8 cellular contexts compared by ENCODE assay signal in the genomic region with DNA sequence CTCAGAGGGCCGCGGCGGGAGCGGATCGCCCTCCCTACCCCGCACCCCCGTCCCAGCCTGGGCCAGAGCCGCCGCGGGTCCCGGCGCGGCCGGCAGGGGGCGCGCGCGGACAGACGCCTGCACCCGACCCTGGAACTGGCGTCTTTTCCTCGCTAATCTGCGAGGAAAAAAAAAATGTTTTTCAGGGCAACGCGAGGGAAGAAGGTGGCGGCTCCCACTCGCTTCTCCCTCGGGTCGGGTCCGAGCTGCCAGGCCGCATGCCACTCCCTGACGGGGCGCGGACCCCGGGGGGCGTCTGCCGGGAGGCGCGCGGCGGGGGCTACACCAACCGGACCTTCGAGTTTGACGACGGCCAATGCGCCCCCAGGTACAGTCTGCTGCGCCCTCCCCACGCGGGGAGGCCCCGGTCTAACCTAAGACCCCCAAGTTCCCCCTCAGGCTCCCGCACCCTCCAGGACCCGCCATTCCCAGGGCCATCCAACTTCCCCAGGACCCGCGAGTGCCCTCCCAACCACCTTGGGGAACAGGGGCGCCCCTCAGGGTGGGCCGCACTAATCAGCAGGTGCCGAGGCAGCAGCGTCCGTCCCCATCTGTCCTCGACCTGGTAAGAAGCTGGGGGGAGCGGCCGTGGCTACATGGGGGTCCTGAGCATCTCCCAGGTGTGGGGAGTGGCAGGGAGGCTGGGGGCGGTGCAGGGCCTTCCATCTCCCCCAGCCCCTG. TPM values are rescaled to one million over a fixed set of nuclear protein-coding genes. Genes with fewer than 3 reads are reported as not detected.
DNase-seq lines count a peak whose midpoint lies in the region; ATAC-seq and TF ChIP-seq lines count a peak whose summit lies in the region.

Gene KCNT1, plus strand, starts transcription at position 184 of the 720 bp plus-strand sequence. Its CDS starts 74 bp downstream, at position 258.

- TF ChIP-seq CTCF in LNCAP (IDR thresholded peaks at IDR 0.05), result peak; percentile 93
- TF ChIP-seq CTCF in activated B cell treated with CpG ODN at 0.5 μM for 24 hours (IDR thresholded peaks at IDR 0.05), result no peak
- TF ChIP-seq CTCF in liver (IDR thresholded peaks at IDR 0.05; ENCODE audit: low read depth, low read length, missing input control), result peak; percentile 73

- no peaks in the 10 kb centered on the region for H3K9me3 Mint-ChIP-seq in activated B cell treated with CpG ODN at 0.5 μM for 24 hours

- H3K36me3 ChIP-seq in liver (ENCODE audit: control insufficient read depth in 4 of 4, insufficient read depth in 3 of 4, low read depth in 1 of 4, low read length in 3 of 4), result no peaks in the 10 kb centered on the region

- ATAC-seq in activated B cell treated with CpG ODN at 0.5 μM for 24 hours (ENCODE audit: low read depth) (no peak), HG03469 (IDR thresholded peaks at IDR 0.05; ENCODE audit: unreplicated experiment) (no peak)

- WGBS in liver, result 15% methylated on average over 63 of the region's 63 CpGs

- intact Hi-C loops in activated B cell treated with CpG ODN at 0.5 μM for 24 hours (cut with micrococcal nuclease), result loop anchor here (5.0 kb wide), 1 partner anchor 420 kb away; no protein-coding TSS in a partner anchor

- H3K27ac Mint-ChIP-seq in activated B cell treated with CpG ODN at 0.5 μM for 24 hours, result no peak within 1 kb of the TSS

- H3K27me3 ChIP-seq in liver (ENCODE audit: control insufficient read depth in 4 of 4, insufficient read depth in 4 of 4, low read length in 3 of 4), result peaks cover 2 to 6% (median 3%) of the 10 kb centered on the region in 4 donors

- no peak within 1 kb of the TSS for H3K9ac ChIP-seq in liver (ENCODE audit: low read depth in 1 of 2, low read length in 2 of 2)

- H3K9me3 ChIP-seq in liver (ENCODE audit: control insufficient read depth in 4 of 4, low read length in 3 of 4), result no peaks in the 10 kb centered on the region

- peak; percentile 56 for DNase-seq in ELR (ENCODE audit: low read depth)
- DNase-seq in activated B cell treated with CpG ODN at 0.5 μM for 24 hours, result peak; percentile 51
- DNase-seq in cerebellar cortex (ENCODE audit: low spot score), result peak; percentile 37
- DNase-seq in stimulated activated CD8-positive, alpha-beta memory T cell treated with anti-CD3 and anti-CD28 coated beads, Interleukin-15, amount 100 ng/mL, for 1 hour (ENCODE audit: low read depth), result peak; percentile 7
- DNase-seq in cortex of kidney (lab: John Stamatoyannopoulos, UW), result no peak

- no peak for TF ChIP-seq RAD21 in liver (IDR thresholded peaks at IDR 0.05)

- H3K27ac ChIP-seq in liver (ENCODE audit: low read depth in 1 of 2, low read length in 2 of 2), result no peak within 1 kb of the TSS

- H3K4me3 Mint-ChIP-seq in activated B cell treated with CpG ODN at 0.5 μM for 24 hours, result no peak within 1 kb of the TSS

- peaks cover 5% of the 10 kb centered on the region for H3K27me3 Mint-ChIP-seq in activated B cell treated with CpG ODN at 0.5 μM for 24 hours

- POLR2A ChIA-PET in activated B cell treated with CpG ODN at 0.5 μM for 24 hours (lab: Charles Lee), result no interaction called here

- CTCF ChIA-PET in activated B cell treated with CpG ODN at 0.5 μM for 24 hours (lab: Charles Lee), result interaction anchor here (1.5 kb wide), 1 partner anchor 8 kb away, joined by 3 read pairs; no protein-coding TSS in a partner anchor

- H3K36me3 Mint-ChIP-seq in activated B cell treated with CpG ODN at 0.5 μM for 24 hours (ENCODE audit: low read depth), result no peaks in the 10 kb centered on the region

- H3K4me3 ChIP-seq in liver (ENCODE audit: low read depth in 1 of 3, low read length in 3 of 3), result no peak within 1 kb of the TSS

- H3K4me1 ChIP-seq in liver (ENCODE audit: control insufficient read depth in 4 of 4, insufficient read depth in 4 of 4, low read length in 3 of 4), result peaks cover 0 to 7% (median 0%) of the 10 kb centered on the region in 4 donors

- no peaks in the 10 kb centered on the region for H3K4me1 Mint-ChIP-seq in activated B cell treated with CpG ODN at 0.5 μM for 24 hours

TF ChIP-seq in liver, 16 proteins besides CTCF, POLR2A, EP300 and RAD21:
- TF ChIP-seq TAF1 (conservative IDR thresholded peaks at IDR 0.05), result no peak
- TF ChIP-seq EGR1 (IDR thresholded peaks at IDR 0.05; ENCODE audit: low read depth in 2 of 2), result no peak
- no peak for TF ChIP-seq JUND (IDR thresholded peaks at IDR 0.05)
- TF ChIP-seq NR2F2 (IDR thresholded peaks at IDR 0.05), result no peak
- TF ChIP-seq, protein P1, sequence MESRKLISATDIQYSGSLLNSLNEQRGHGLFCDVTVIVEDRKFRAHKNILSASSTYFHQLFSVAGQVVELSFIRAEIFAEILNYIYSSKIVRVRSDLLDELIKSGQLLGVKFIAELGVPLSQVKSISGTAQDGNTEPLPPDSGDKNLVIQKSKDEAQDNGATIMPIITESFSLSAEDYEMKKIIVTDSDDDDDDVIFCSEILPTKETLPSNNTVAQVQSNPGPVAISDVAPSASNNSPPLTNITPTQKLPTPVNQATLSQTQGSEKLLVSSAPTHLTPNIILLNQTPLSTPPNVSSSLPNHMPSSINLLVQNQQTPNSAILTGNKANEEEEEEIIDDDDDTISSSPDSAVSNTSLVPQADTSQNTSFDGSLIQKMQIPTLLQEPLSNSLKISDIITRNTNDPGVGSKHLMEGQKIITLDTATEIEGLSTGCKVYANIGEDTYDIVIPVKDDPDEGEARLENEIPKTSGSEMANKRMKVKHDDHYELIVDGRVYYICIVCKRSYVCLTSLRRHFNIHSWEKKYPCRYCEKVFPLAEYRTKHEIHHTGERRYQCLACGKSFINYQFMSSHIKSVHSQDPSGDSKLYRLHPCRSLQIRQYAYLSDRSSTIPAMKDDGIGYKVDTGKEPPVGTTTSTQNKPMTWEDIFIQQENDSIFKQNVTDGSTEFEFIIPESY (IDR thresholded peaks at IDR 0.05), result no peak
- no peak for TF ChIP-seq HNF4G (IDR thresholded peaks at IDR 0.05)
- no peak for TF ChIP-seq REST (IDR thresholded peaks at IDR 0.05)
- no peak for TF ChIP-seq RXRA (IDR thresholded peaks at IDR 0.05)
- no peak for TF ChIP-seq HNF4A (conservative IDR thresholded peaks at IDR 0.05)
- no peak for TF ChIP-seq ATF3 (IDR thresholded peaks at IDR 0.05)
- no peak for TF ChIP-seq GABPA (IDR thresholded peaks at IDR 0.05 in 1 of 2, conservative IDR thresholded peaks at IDR 0.05 in 1 of 2)
- no peak for TF ChIP-seq MAX (IDR thresholded peaks at IDR 0.05)
- TF ChIP-seq YY1 (IDR thresholded peaks at IDR 0.05), result no peak
- no peak for TF ChIP-seq FOXA2 (IDR thresholded peaks at IDR 0.05)
- TF ChIP-seq SP1 (IDR thresholded peaks at IDR 0.05), result no peak
- no peak for TF ChIP-seq FOXA1 (IDR thresholded peaks at IDR 0.05)

RNA-seq across cellular contexts. Expression of gene KCNT1, which starts in this region (rescaled TPM):
- total RNA-seq in activated B cell treated with CpG ODN at 0.5 μM for 24 hours (not detected in 2 replicates), liver (under 1 TPM in 1 of 2 donors, not detected in 1; 0.08 TPM)
- polyA plus RNA-seq in liver, result under 1 TPM in 1 of 2 donors, not detected in 1; 0.08 TPM

Comparison
In these comparisons a context has a peak if more than half of its experiments do, and no peak if none do; other contexts are left out.
1. Peak in DNase-seq in activated B cell treated with CpG ODN at 0.5 μM for 24 hours; RNA of the gene not detected or under 1 TPM.